13 cellular contexts compared by ENCODE assay signal in the genomic region with DNA sequence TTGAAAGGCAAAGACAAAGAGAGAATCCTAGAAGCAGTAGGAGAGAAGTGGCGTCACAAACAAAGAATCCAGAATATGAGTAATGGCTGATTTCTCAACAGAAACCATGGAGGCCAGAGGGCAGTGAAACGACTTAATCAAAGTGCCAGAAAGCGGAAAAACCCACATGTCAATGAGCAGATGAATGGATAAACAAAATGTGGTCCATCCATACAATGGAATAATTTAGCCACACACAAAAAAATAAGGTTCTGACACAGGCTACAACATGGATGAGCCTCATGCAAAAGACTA. TPM values are rescaled to one million over a fixed set of nuclear protein-coding genes. Genes with fewer than 3 reads are reported as not detected.
A peak's percentile ranks its signal among the peaks of the same experiment; 100 is the strongest.
DNase-seq lines count a peak whose midpoint lies in the region; ATAC-seq and TF ChIP-seq lines count a peak whose summit lies in the region.
"Had no signal": no experiment of that assay in that cellular context is flagged by ENCODE, and none has a peak within 500 bp of the region (broad histone marks: within the 10 kb centered on the region; RNA-seq: fewer than 3 reads in every experiment).

No MANE protein-coding gene starts in this region.

- POLR2A ChIA-PET in A673 (lab: Charles Lee; ENCODE audit: low non-redundant PET) = no interaction called here

- ATAC-seq in GM21528 (IDR thresholded peaks at IDR 0.05; ENCODE audit: low FRiP score, unreplicated experiment) = no peak
- ATAC-seq in HG03095 (IDR thresholded peaks at IDR 0.05; ENCODE audit: unreplicated experiment) = no peak
- ATAC-seq: psoas muscle had no signal

- no peaks in the 10 kb centered on the region for H3K36me3 ChIP-seq in A673 (ENCODE audit: insufficient read depth, low read length, poor library complexity, severe bottlenecking)
- H3K36me3 ChIP-seq: transverse colon had no signal

- H3K4me1 ChIP-seq in A673 (ENCODE audit: insufficient read depth, low read length, poor library complexity, severe bottlenecking) = no peaks in the 10 kb centered on the region
- H3K4me1 ChIP-seq: psoas muscle, transverse colon had no signal

- no peaks in the 10 kb centered on the region for H3K27me3 ChIP-seq in A673 (replicated peaks; ENCODE audit: insufficient read depth, low read depth, low read length, poor library complexity)
- H3K27me3 ChIP-seq: transverse colon had no signal

- no peak overlapping the region for H3K4me3 ChIP-seq in A673 (ENCODE audit: low read depth, low read length, poor library complexity, severe bottlenecking)
- H3K4me3 ChIP-seq: psoas muscle, transverse colon had no signal

- no TSS peak for BruUV-seq in A673 (replicated peaks; lab: Mats Ljungman, UMichigan)

- DNase-seq in A673 (ENCODE audit: low spot score) (peak; percentile 19), HCEC 1CT (peak; percentile 84), amniotic epithelial cell (ENCODE audit: low read depth) (peak; percentile 88), hepatic stellate cell (ENCODE audit: low spot score) (peak; percentile 53), NCI-H187 (lab: John Stamatoyannopoulos, UW) (no peak)
- DNase-seq in activated naive CD4-positive, alpha-beta T cell (lab: John Stamatoyannopoulos, UW) = no peak
- DNase-seq: cortex of kidney, DND-41, NCI-H526 treated with DMSO at 0.1 percent for 48 hours, psoas muscle, transverse colon had no signal

- TF ChIP-seq CTCF in A673 (conservative IDR thresholded peaks at IDR 0.05; ENCODE audit: low read depth, low read length) = no peak

- intact Hi-C loops in A673 (cut with micrococcal nuclease; ENCODE audit: unreplicated experiment) = no loop called here

- CTCF ChIA-PET in A673 (lab: Charles Lee) = interaction anchor here (1.1 kb wide), 1 partner anchor 8 kb away, joined by 3 read pairs; no protein-coding TSS in a partner anchor

- no peak overlapping the region for H3K27ac ChIP-seq in A673 (ENCODE audit: low read depth, low read length, poor library complexity, severe bottlenecking)
- H3K27ac ChIP-seq: psoas muscle, transverse colon had no signal

- peaks cover 3% of the 10 kb centered on the region for H3K9me3 ChIP-seq in A673 (ENCODE audit: low read depth, low read length, poor library complexity, severe bottlenecking)
- H3K9me3 ChIP-seq: psoas muscle, transverse colon had no signal

RNA-seq across cellular contexts. Expression of a gene that starts 52.2 kb away (rescaled TPM):
- total RNA-seq in A673 (2021) = 126 and 130 TPM in 2 replicates

Comparison
In these comparisons a context has a peak if more than half of its experiments do, and no peak if none do; other contexts are left out.
1. DNase-seq: peak in A673 (single experiment), HCEC 1CT (single experiment), amniotic epithelial cell (single experiment) and hepatic stellate cell (single experiment); none in activated naive CD4-positive, alpha-beta T cell (0 of 4) and NCI-H187 (0 of 2).